1 cellular context compared by ENCODE assay signal in genomic region chr10:100481462-100482081, GRCh38.
TF ChIP-seq lines count a peak whose summit lies in the region.

No MANE protein-coding gene starts in this region.

TF ChIP-seq in K562, 482 proteins besides CTCF, POLR2A, EP300 and RAD21 (continued from another document):
- TF ChIP-seq ZBTB12 (CRISPR knock-in tag; IDR thresholded peaks at IDR 0.05) (peak; percentile 67; the same call in 1 of the 2 replicates), NFYB (IDR thresholded peaks at IDR 0.05; ENCODE audit: extremely low read depth, insufficient read length) (peak; percentile 98), ZNF384 (IDR thresholded peaks at IDR 0.05; ENCODE audit: low read depth, low read length) (no peak), ZNF23 (CRISPR knock-in tag; IDR thresholded peaks at IDR 0.05) (no peak), HNRNPL (IDR thresholded peaks at IDR 0.05; ENCODE audit: low read depth, low read length) (0 out of 2 replicates have a peak, but pooled peaks have one; percentile 56), NONO (IDR thresholded peaks at IDR 0.05; ENCODE audit: low read depth in 2 of 2, low read length in 1 of 2) (no peak), HNRNPUL1 (IDR thresholded peaks at IDR 0.05; ENCODE audit: low read length) (no peak), HMBOX1 (IDR thresholded peaks at IDR 0.05) (no peak), MBD1 (CRISPR knock-in tag; IDR thresholded peaks at IDR 0.05) (no peak), MLX (CRISPR knock-in tag; conservative IDR thresholded peaks at IDR 0.05) (no peak), GTF2F1 (IDR thresholded peaks at IDR 0.05; ENCODE audit: low read depth, low read length) (peak; percentile 65; the same call in 1 of the 2 replicates), ATF1 (CRISPR knock-in tag; IDR thresholded peaks at IDR 0.05) (no peak), ATF1 (tag; IDR thresholded peaks at IDR 0.05) (peak; percentile 92), FOS (IDR thresholded peaks at IDR 0.05; ENCODE audit: extremely low read depth, insufficient read length) (peak; percentile 75), RFX5 (IDR thresholded peaks at IDR 0.05; ENCODE audit: low read depth, low read length) (peak; percentile 98), CREM (IDR thresholded peaks at IDR 0.05; ENCODE audit: low read depth) (peak; percentile 93), ZNF395 (CRISPR knock-in tag; IDR thresholded peaks at IDR 0.05) (no peak)
